Comparison of ENCODE assay signal across 8 cellular contexts in genomic region chr12:107912421-107913004, GRCh38.
DNase-seq lines count a peak whose midpoint lies in the region; ATAC-seq, FAIRE-seq and TF ChIP-seq lines count a peak whose summit lies in the region.

No MANE protein-coding gene starts in this region.

- H3K4me3 Mint-ChIP-seq in activated naive CD4-positive, alpha-beta T cell treated with anti-CD3 and anti-CD28 coated beads, Interleukin-2, amount 10 ng/mL, durations not matched to agents 7 days and 5 days = peak overlapping the region; percentile 66

- H3K27ac ChIP-seq in Panc1 (ENCODE audit: low read length) (no peak overlapping the region), left ventricle myocardium inferior (replicated peaks) (no peak overlapping the region), gastrocnemius medialis (no peak overlapping the region)

- peaks cover 39% of the 10 kb centered on the region for H3K27me3 Mint-ChIP-seq in activated naive CD4-positive, alpha-beta T cell treated with anti-CD3 and anti-CD28 coated beads, Interleukin-2, amount 10 ng/mL, durations not matched to agents 7 days and 5 days

- no peak overlapping the region for H3K27ac Mint-ChIP-seq in activated naive CD4-positive, alpha-beta T cell treated with anti-CD3 and anti-CD28 coated beads, Interleukin-2, amount 10 ng/mL, durations not matched to agents 7 days and 5 days

- BruUV-seq in Panc1 (replicated peaks; lab: Mats Ljungman, UMichigan) = no TSS peak

- H3K9me3 Mint-ChIP-seq in activated naive CD4-positive, alpha-beta T cell treated with anti-CD3 and anti-CD28 coated beads, Interleukin-2, amount 10 ng/mL, durations not matched to agents 7 days and 5 days = no peaks in the 10 kb centered on the region

- no peaks in the 10 kb centered on the region for H3K9me3 ChIP-seq in Panc1 (ENCODE audit: control insufficient read depth, insufficient read depth, low read depth, low read length)
- H3K9me3 ChIP-seq in left ventricle myocardium inferior (replicated peaks) = no peaks in the 10 kb centered on the region
- no peaks in the 10 kb centered on the region for H3K9me3 ChIP-seq in gastrocnemius medialis

- DNase-seq in GM12891 (ENCODE audit: insufficient read length, low spot score) = peak; percentile 70
- no peak for DNase-seq in Panc1 (ENCODE audit: low read depth, low spot score)
- DNase-seq in activated naive CD4-positive, alpha-beta T cell treated with anti-CD3 and anti-CD28 coated beads, Interleukin-2, amount 10 ng/mL, durations not matched to agents 7 days and 5 days = peak; percentile 68
- peak; percentile 22 for DNase-seq in left ventricle myocardium inferior
- no peak for DNase-seq in gastrocnemius medialis

- H3K4me3 ChIP-seq in Panc1 (ENCODE audit: low read depth in 2 of 2, low read length in 2 of 2) = no peak overlapping the region
- peak overlapping the region; percentile 21 for H3K4me3 ChIP-seq in left ventricle myocardium inferior
- no peak overlapping the region for H3K4me3 ChIP-seq in gastrocnemius medialis

- POLR2A ChIA-PET in Panc1 (lab: Charles Lee) = no interaction called here

- H3K4me1 Mint-ChIP-seq in activated naive CD4-positive, alpha-beta T cell treated with anti-CD3 and anti-CD28 coated beads, Interleukin-2, amount 10 ng/mL, durations not matched to agents 7 days and 5 days = peaks cover 3% of the 10 kb centered on the region

- H3K36me3 ChIP-seq in Panc1 (ENCODE audit: control insufficient read depth, insufficient read depth, low read length) (no peaks in the 10 kb centered on the region), left ventricle myocardium inferior (no peaks in the 10 kb centered on the region), gastrocnemius medialis (no peaks in the 10 kb centered on the region)

- H3K4me1 ChIP-seq in Panc1 (ENCODE audit: control insufficient read depth, insufficient read depth, low read length) = no peaks in the 10 kb centered on the region
- H3K4me1 ChIP-seq in left ventricle myocardium inferior = peaks cover 4% of the 10 kb centered on the region
- no peaks in the 10 kb centered on the region for H3K4me1 ChIP-seq in gastrocnemius medialis

- FAIRE-seq in GM12891 (lab: Jason Lieb, UNC) = peak; percentile 80

- intact Hi-C loops in Panc1 (cut with micrococcal nuclease; ENCODE audit: unreplicated experiment) (no loop called here), left ventricle myocardium inferior (cut with micrococcal nuclease) (no loop called here), gastrocnemius medialis (cut with DNase I; ENCODE audit: low total_unique reads) (no loop called here)

- peaks cover 9% of the 10 kb centered on the region; the same call in 1 of the 2 replicates for H3K27me3 ChIP-seq in Panc1 (ENCODE audit: control insufficient read depth, insufficient read depth, low read length)
- peaks cover 89% of the 10 kb centered on the region for H3K27me3 ChIP-seq in left ventricle myocardium inferior (ENCODE audit: low read depth)
- peaks cover 0 to 11% (median 10%) of the 10 kb centered on the region in 3 donors for H3K27me3 ChIP-seq in gastrocnemius medialis

- TF ChIP-seq POLR2A in GM12891 (IDR thresholded peaks at IDR 0.05; ENCODE audit: low read depth, low read length) = no peak
- no peak for TF ChIP-seq POLR2A in gastrocnemius medialis (IDR thresholded peaks at IDR 0.05)

- ATAC-seq in HG02885 (IDR thresholded peaks at IDR 0.05; ENCODE audit: poor library complexity, unreplicated experiment) (peak; percentile 73), Panc1 (peak; percentile 71), gastrocnemius medialis (no peak), HG02870 (IDR thresholded peaks at IDR 0.05; ENCODE audit: unreplicated experiment) (no peak), HG02610 (IDR thresholded peaks at IDR 0.05; ENCODE audit: unreplicated experiment) (no peak)

- CTCF ChIA-PET in Panc1 (lab: Charles Lee) = interaction anchor here (0.5 to 0.6 kb wide), 2 partner anchors 32 to 253 kb away, joined by 3 read pairs; no protein-coding TSS in a partner anchor
- CTCF ChIA-PET in activated naive CD4-positive, alpha-beta T cell treated with anti-CD3 and anti-CD28 coated beads, Interleukin-2, amount 10 ng/mL, durations not matched to agents 7 days and 5 days (lab: Charles Lee) = interaction anchor here (0.8 to 3.0 kb wide), 15 partner anchors 9 to 256 kb away, joined by 3 to 14 read pairs (median 5); no protein-coding TSS in a partner anchor

- TF ChIP-seq CTCF in Panc1 (IDR thresholded peaks at IDR 0.05) (peak; percentile 83), left ventricle myocardium inferior (IDR thresholded peaks at IDR 0.05; ENCODE audit: borderline replicate concordance) (peak; percentile 51), gastrocnemius medialis (IDR thresholded peaks at IDR 0.05 in 4 of 5, conservative IDR thresholded peaks at IDR 0.05 in 1 of 5) (peak in 3 of 5 experiments; percentile 10 to 38 (median 14))

- in situ Hi-C loops in Panc1 (cut with HindIII; ENCODE audit: low pct_unique_long_range_greater_than_20kb, low sequenced_read_pairs) (no loop called here), gastrocnemius medialis (cut with MboI; ENCODE audit: low sequenced_read_pairs in 4 of 4) (no loop called here)

- H3K36me3 Mint-ChIP-seq in activated naive CD4-positive, alpha-beta T cell treated with anti-CD3 and anti-CD28 coated beads, Interleukin-2, amount 10 ng/mL, durations not matched to agents 7 days and 5 days = no peaks in the 10 kb centered on the region

TF ChIP-seq in GM12891, 5 proteins besides CTCF, POLR2A, EP300 and RAD21:
- TF ChIP-seq PAX5 (IDR thresholded peaks at IDR 0.05; ENCODE audit: insufficient read depth, low read length, severe bottlenecking) (no peak), SPI1 (IDR thresholded peaks at IDR 0.05; ENCODE audit: low read depth, low read length) (no peak), POLR2AphosphoS5 (IDR thresholded peaks at IDR 0.05; ENCODE audit: low read depth, low read length) (no peak), TAF1 (IDR thresholded peaks at IDR 0.05; ENCODE audit: low read depth, low read length) (no peak), POU2F2 (IDR thresholded peaks at IDR 0.05; ENCODE audit: low read depth, low read length) (no peak)

Comparison
In these comparisons a context has a peak if more than half of its experiments do, and no peak if none do; other contexts are left out.
1. DNase-seq: peak in GM12891 (single experiment), activated naive CD4-positive, alpha-beta T cell treated with anti-CD3 and anti-CD28 coated beads, Interleukin-2, amount 10 ng/mL, durations not matched to agents 7 days and 5 days (single experiment) and left ventricle myocardium inferior (single experiment); none in Panc1 (single experiment) and gastrocnemius medialis (0 of 2).
2. ATAC-seq: peak in HG02885 (single experiment) and Panc1 (single experiment); none in gastrocnemius medialis (0 of 2), HG02870 (single experiment) and HG02610 (single experiment).
3. CTCF ChIP-seq: peak in every context shown above with its lines; median percentile 83 in Panc1; 51 in left ventricle myocardium inferior; 14 in gastrocnemius medialis.